ENCODE assay signal across 1 cellular context in the genomic region with DNA sequence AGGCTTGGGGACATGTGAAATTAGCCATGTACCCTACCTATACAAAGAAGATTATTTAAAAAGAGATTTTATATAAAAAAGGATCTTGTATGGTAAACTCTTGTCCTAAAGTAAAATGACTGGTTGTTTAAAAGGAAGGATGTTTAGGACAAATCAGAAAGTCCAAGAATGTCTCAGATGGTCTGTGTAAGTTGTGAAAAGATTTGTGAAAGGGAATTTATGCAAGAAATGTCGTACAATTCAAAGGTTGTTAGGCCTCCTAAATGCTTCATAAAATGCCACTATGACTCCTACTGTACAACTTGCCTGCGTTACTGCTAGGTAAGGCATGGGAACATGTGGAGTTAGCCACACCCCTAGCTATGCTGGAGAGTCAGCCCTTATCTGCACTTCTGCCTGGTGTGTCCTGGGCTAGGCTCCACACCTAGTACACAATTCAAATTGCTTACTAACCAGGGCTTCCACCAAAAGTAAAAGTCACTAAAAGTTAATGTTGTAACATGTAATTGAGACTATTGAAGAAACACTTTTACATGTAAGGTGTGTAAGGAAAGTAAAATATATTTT.
A peak's percentile ranks its signal among the peaks of the same experiment; 100 is the strongest.
TF ChIP-seq lines count a peak whose summit lies in the region.

No MANE protein-coding gene starts in this region.

TF ChIP-seq in K562, 482 proteins besides CTCF, POLR2A, EP300 and RAD21 (continued from another document):
- TF ChIP-seq, protein P1, sequence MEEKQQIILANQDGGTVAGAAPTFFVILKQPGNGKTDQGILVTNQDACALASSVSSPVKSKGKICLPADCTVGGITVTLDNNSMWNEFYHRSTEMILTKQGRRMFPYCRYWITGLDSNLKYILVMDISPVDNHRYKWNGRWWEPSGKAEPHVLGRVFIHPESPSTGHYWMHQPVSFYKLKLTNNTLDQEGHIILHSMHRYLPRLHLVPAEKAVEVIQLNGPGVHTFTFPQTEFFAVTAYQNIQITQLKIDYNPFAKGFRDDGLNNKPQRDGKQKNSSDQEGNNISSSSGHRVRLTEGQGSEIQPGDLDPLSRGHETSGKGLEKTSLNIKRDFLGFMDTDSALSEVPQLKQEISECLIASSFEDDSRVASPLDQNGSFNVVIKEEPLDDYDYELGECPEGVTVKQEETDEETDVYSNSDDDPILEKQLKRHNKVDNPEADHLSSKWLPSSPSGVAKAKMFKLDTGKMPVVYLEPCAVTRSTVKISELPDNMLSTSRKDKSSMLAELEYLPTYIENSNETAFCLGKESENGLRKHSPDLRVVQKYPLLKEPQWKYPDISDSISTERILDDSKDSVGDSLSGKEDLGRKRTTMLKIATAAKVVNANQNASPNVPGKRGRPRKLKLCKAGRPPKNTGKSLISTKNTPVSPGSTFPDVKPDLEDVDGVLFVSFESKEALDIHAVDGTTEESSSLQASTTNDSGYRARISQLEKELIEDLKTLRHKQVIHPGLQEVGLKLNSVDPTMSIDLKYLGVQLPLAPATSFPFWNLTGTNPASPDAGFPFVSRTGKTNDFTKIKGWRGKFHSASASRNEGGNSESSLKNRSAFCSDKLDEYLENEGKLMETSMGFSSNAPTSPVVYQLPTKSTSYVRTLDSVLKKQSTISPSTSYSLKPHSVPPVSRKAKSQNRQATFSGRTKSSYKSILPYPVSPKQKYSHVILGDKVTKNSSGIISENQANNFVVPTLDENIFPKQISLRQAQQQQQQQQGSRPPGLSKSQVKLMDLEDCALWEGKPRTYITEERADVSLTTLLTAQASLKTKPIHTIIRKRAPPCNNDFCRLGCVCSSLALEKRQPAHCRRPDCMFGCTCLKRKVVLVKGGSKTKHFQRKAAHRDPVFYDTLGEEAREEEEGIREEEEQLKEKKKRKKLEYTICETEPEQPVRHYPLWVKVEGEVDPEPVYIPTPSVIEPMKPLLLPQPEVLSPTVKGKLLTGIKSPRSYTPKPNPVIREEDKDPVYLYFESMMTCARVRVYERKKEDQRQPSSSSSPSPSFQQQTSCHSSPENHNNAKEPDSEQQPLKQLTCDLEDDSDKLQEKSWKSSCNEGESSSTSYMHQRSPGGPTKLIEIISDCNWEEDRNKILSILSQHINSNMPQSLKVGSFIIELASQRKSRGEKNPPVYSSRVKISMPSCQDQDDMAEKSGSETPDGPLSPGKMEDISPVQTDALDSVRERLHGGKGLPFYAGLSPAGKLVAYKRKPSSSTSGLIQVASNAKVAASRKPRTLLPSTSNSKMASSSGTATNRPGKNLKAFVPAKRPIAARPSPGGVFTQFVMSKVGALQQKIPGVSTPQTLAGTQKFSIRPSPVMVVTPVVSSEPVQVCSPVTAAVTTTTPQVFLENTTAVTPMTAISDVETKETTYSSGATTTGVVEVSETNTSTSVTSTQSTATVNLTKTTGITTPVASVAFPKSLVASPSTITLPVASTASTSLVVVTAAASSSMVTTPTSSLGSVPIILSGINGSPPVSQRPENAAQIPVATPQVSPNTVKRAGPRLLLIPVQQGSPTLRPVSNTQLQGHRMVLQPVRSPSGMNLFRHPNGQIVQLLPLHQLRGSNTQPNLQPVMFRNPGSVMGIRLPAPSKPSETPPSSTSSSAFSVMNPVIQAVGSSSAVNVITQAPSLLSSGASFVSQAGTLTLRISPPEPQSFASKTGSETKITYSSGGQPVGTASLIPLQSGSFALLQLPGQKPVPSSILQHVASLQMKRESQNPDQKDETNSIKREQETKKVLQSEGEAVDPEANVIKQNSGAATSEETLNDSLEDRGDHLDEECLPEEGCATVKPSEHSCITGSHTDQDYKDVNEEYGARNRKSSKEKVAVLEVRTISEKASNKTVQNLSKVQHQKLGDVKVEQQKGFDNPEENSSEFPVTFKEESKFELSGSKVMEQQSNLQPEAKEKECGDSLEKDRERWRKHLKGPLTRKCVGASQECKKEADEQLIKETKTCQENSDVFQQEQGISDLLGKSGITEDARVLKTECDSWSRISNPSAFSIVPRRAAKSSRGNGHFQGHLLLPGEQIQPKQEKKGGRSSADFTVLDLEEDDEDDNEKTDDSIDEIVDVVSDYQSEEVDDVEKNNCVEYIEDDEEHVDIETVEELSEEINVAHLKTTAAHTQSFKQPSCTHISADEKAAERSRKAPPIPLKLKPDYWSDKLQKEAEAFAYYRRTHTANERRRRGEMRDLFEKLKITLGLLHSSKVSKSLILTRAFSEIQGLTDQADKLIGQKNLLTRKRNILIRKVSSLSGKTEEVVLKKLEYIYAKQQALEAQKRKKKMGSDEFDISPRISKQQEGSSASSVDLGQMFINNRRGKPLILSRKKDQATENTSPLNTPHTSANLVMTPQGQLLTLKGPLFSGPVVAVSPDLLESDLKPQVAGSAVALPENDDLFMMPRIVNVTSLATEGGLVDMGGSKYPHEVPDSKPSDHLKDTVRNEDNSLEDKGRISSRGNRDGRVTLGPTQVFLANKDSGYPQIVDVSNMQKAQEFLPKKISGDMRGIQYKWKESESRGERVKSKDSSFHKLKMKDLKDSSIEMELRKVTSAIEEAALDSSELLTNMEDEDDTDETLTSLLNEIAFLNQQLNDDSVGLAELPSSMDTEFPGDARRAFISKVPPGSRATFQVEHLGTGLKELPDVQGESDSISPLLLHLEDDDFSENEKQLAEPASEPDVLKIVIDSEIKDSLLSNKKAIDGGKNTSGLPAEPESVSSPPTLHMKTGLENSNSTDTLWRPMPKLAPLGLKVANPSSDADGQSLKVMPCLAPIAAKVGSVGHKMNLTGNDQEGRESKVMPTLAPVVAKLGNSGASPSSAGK (IDR thresholded peaks at IDR 0.05), result peak; percentile 49
- 0 out of 4 replicates have a peak, but pooled peaks of 1 of the 2 experiments have one; percentile 31 for TF ChIP-seq RCOR1 (IDR thresholded peaks at IDR 0.05; ENCODE audit: borderline replicate concordance in 1 of 2, low read depth in 2 of 2, low read length in 2 of 2)
